In genomic region chr13:39016789-39017188, GRCh38 we compare ENCODE assay signal across 8 cellular contexts. TPM values are rescaled to one million over a fixed set of nuclear protein-coding genes. Genes with fewer than 3 reads are reported as not detected.
A peak's percentile ranks its signal among the peaks of the same experiment; 100 is the strongest.
DNase-seq lines count a peak whose midpoint lies in the region; ATAC-seq, FAIRE-seq and TF ChIP-seq lines count a peak whose summit lies in the region.

No MANE protein-coding gene starts in this region.

- H2AK5ac ChIP-seq in neuronal stem cell (ENCODE audit: low read depth, low read length) = no peak overlapping the region

- no peak overlapping the region for H3K14ac ChIP-seq in neuronal stem cell (ENCODE audit: low read length)

- no peak overlapping the region for H2BK12ac ChIP-seq in neuronal stem cell (ENCODE audit: low read length)

- H4K20me1 ChIP-seq in endothelial cell of umbilical vein (replicated peaks; ENCODE audit: control insufficient read depth, extremely low read depth, insufficient read depth, low read length) = no peaks in the 10 kb centered on the region

- H3K9ac ChIP-seq in endothelial cell of umbilical vein (replicated peaks; ENCODE audit: extremely low read depth, insufficient read depth, low read length) (no peak overlapping the region), neuronal stem cell (ENCODE audit: low read depth, low read length, poor library complexity) (no peak overlapping the region)

- peaks cover 21 to 40% of the 10 kb centered on the region in 2 experiments for H3K36me3 ChIP-seq in endothelial cell of umbilical vein (ENCODE audit: control insufficient read depth in 2 of 2, extremely low read depth in 1 of 2, insufficient read depth in 2 of 2, low read length in 2 of 2)
- H3K36me3 ChIP-seq in neuronal stem cell (replicated peaks in 1 of 2; ENCODE audit: control insufficient read depth in 2 of 2, insufficient read depth in 2 of 2, low read length in 2 of 2) = peaks cover 29 to 99% of the 10 kb centered on the region in 2 donors

- H3K4me3 ChIP-seq in endothelial cell of umbilical vein (replicated peaks in 1 of 3; ENCODE audit: insufficient read depth in 1 of 3, low read depth in 1 of 3, low read length in 3 of 3) (no peak overlapping the region), neuronal stem cell (ENCODE audit: low read length in 2 of 2) (no peak overlapping the region)

- no peak overlapping the region for H2BK120ac ChIP-seq in neuronal stem cell (ENCODE audit: low read depth, low read length)

- H3K79me2 ChIP-seq in endothelial cell of umbilical vein (ENCODE audit: control insufficient read depth, insufficient read depth, low read length) = no peaks in the 10 kb centered on the region

- FAIRE-seq in endothelial cell of umbilical vein (lab: Jason Lieb, UNC) = peak; percentile 76

- no TSS peak for BruUV-seq in endothelial cell of umbilical vein (replicated peaks; lab: Mats Ljungman, UMichigan)

- TF ChIP-seq CTCF in endothelial cell of umbilical vein (IDR thresholded peaks at IDR 0.05; ENCODE audit: extremely low read depth in 1 of 2, insufficient read depth in 1 of 2, low read depth in 1 of 2, low read length in 2 of 2) = peak; percentile 21 to 56

- H4K91ac ChIP-seq in neuronal stem cell (ENCODE audit: low read depth, low read length, poor library complexity) = no peak overlapping the region

- no peak overlapping the region for H3K18ac ChIP-seq in neuronal stem cell (ENCODE audit: low read length)

- H3K4ac ChIP-seq in neuronal stem cell (ENCODE audit: low read length) = no peak overlapping the region

- no peak overlapping the region for H4K8ac ChIP-seq in neuronal stem cell (ENCODE audit: low read depth, low read length)

- intact Hi-C loops in endothelial cell of umbilical vein (cut with micrococcal nuclease) = loop anchor here (2.0 kb wide), 1 partner anchor 102 kb away; no protein-coding TSS in a partner anchor

- H3K27ac ChIP-seq in endothelial cell of umbilical vein (ENCODE audit: insufficient read depth, low read depth, low read length) (no peak overlapping the region), neuronal stem cell (replicated peaks; ENCODE audit: low read length) (no peak overlapping the region)

- POLR2A ChIA-PET in endothelial cell of umbilical vein (lab: Charles Lee) = no interaction called here

- H3K4me1 ChIP-seq in endothelial cell of umbilical vein (ENCODE audit: control insufficient read depth, extremely low read depth, insufficient read depth, low read length) (no peaks in the 10 kb centered on the region), neuronal stem cell (ENCODE audit: control insufficient read depth in 2 of 2, insufficient read depth in 1 of 2, low read depth in 1 of 2, low read length in 2 of 2) (peaks cover 0 to 1% of the 10 kb centered on the region in 2 donors)

- ATAC-seq in GM19452 (IDR thresholded peaks at IDR 0.05; ENCODE audit: unreplicated experiment) (peak; percentile 62), HG03175 (IDR thresholded peaks at IDR 0.05; ENCODE audit: unreplicated experiment) (peak; percentile 76)

- H2BK5ac ChIP-seq in neuronal stem cell (ENCODE audit: low read length) = no peak overlapping the region

- H2AFZ ChIP-seq in endothelial cell of umbilical vein (ENCODE audit: low read depth, low read length) (no peak overlapping the region), neuronal stem cell (ENCODE audit: low read length) (no peak overlapping the region)

- CTCF ChIA-PET in endothelial cell of umbilical vein (lab: Charles Lee) = interaction anchor here (0.6 to 1.4 kb wide), 11 partner anchors 9 to 599 kb away, joined by 3 to 7 read pairs (median 3); partner anchors contain the start of genes NHLRC3 and PROSER1

- DNase-seq in NCI-H2081 (lab: John Stamatoyannopoulos, UW) = peak; percentile 27 to 49
- DNase-seq in NCI-H2081 treated with DMSO at 0.1 percent for 48 hours (lab: John Stamatoyannopoulos, UW) = no peak
- DNase-seq in RKO (ENCODE audit: low spot score) = peak; percentile 62
- DNase-seq in endothelial cell of umbilical vein (ENCODE audit: low read depth, low spot score) = peak; percentile 47
- DNase-seq in neuronal stem cell (ENCODE audit: low spot score) = peak; percentile 42
- no peak for DNase-seq in hepatic stellate cell (ENCODE audit: low spot score)

- H2BK15ac ChIP-seq in neuronal stem cell (ENCODE audit: low read length) = no peak overlapping the region

- dilution Hi-C loops in endothelial cell of umbilical vein (cut with MboI; ENCODE audit: extremely low pct_ligation_motif_present, low sequenced_read_pairs) = no loop called here

- WGBS in neuronal stem cell (ENCODE audit: extremely low coverage in 2 of 2, insufficient read length in 2 of 2, insufficient replicate concordance in 1 of 2), 2 donors = no CpG with 5 or more reads among the region's 2 CpGs

- no peaks in the 10 kb centered on the region for H3K27me3 ChIP-seq in endothelial cell of umbilical vein (ENCODE audit: control insufficient read depth in 2 of 2, insufficient read depth in 2 of 2, low read length in 2 of 2)
- H3K27me3 ChIP-seq in neuronal stem cell (ENCODE audit: control insufficient read depth in 3 of 3, insufficient read depth in 3 of 3, low read depth in 1 of 3, low read length in 3 of 3) = no peaks in the 10 kb centered on the region

- TF ChIP-seq POLR2A in endothelial cell of umbilical vein (IDR thresholded peaks at IDR 0.05; ENCODE audit: low read depth, low read length) = no peak

- no peaks in the 10 kb centered on the region for H3K79me1 ChIP-seq in neuronal stem cell (ENCODE audit: low read depth, low read length)

- H3K9me1 ChIP-seq in endothelial cell of umbilical vein (replicated peaks; ENCODE audit: control insufficient read depth, extremely low read depth, insufficient read depth, low read length) = no peaks in the 10 kb centered on the region

- H3K4me2 ChIP-seq in endothelial cell of umbilical vein (ENCODE audit: insufficient read depth, low read length) (no peak overlapping the region), neuronal stem cell (ENCODE audit: insufficient read depth, low read length, poor library complexity, severe bottlenecking) (no peak overlapping the region)

- H3K9me3 ChIP-seq in endothelial cell of umbilical vein (replicated peaks; ENCODE audit: control insufficient read depth, insufficient read depth, low read length) (no peaks in the 10 kb centered on the region), neuronal stem cell (replicated peaks in 1 of 2; ENCODE audit: control insufficient read depth in 2 of 2, insufficient read depth in 1 of 2, low read depth in 1 of 2, low read length in 2 of 2) (no peaks in the 10 kb centered on the region)

- H3K23ac ChIP-seq in neuronal stem cell (ENCODE audit: low read depth, low read length, poor library complexity) = no peak overlapping the region

TF ChIP-seq in endothelial cell of umbilical vein, 7 proteins besides CTCF, POLR2A, EP300 and RAD21:
- no peak for TF ChIP-seq MYC (IDR thresholded peaks at IDR 0.05; ENCODE audit: low read depth, low read length)
- TF ChIP-seq GATA2 (IDR thresholded peaks at IDR 0.05; ENCODE audit: insufficient read depth, insufficient read length, low read depth, low read length) = no peak
- TF ChIP-seq, protein P1, sequence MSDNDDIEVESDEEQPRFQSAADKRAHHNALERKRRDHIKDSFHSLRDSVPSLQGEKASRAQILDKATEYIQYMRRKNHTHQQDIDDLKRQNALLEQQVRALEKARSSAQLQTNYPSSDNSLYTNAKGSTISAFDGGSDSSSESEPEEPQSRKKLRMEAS (IDR thresholded peaks at IDR 0.05; ENCODE audit: insufficient read depth, insufficient read length) = no peak
- TF ChIP-seq POLR2AphosphoS5 (IDR thresholded peaks at IDR 0.05; ENCODE audit: insufficient read depth, low read depth, low read length) = no peak
- TF ChIP-seq JUN (IDR thresholded peaks at IDR 0.05; ENCODE audit: borderline replicate concordance, insufficient read depth, insufficient read length, low read depth) = no peak
- no peak for TF ChIP-seq EZH2 (IDR thresholded peaks at IDR 0.05; ENCODE audit: borderline replicate concordance, low read depth, low read length, severe bottlenecking)
- TF ChIP-seq FOS (IDR thresholded peaks at IDR 0.05; ENCODE audit: borderline replicate concordance, insufficient read depth, low read length) = no peak

RNA-seq across cellular contexts. Expression of gene PROSER1, which starts 21.1 kb away (rescaled TPM):
- total RNA-seq in endothelial cell of umbilical vein = 40.4 and 44.1 TPM in 2 replicates
- 34.2 and 38.3 TPM in 2 replicates for polyA plus RNA-seq in endothelial cell of umbilical vein
- 15.4 and 17.7 TPM in 2 replicates for polyA plus RNA-seq in endothelial cell of umbilical vein (2011; cell fraction: cytosol; rRNA removed)
- polyA plus RNA-seq in endothelial cell of umbilical vein (2011; cell fraction: nucleus; rRNA removed) = 48.4 and 63.7 TPM in 2 replicates
- polyA plus RNA-seq in endothelial cell of umbilical vein (2012) = 24.3 and 26.6 TPM in 2 replicates
- polyA minus RNA-seq in endothelial cell of umbilical vein = 24.2 and 27.8 TPM in 2 replicates
- 10.2 TPM for polyA minus RNA-seq in endothelial cell of umbilical vein (2011; cell fraction: cytosol; rRNA and poly(A)+ RNA removed)
- polyA minus RNA-seq in endothelial cell of umbilical vein (2011; cell fraction: nucleus; rRNA and poly(A)+ RNA removed) = 43.2 and 60.0 TPM in 2 replicates
- 59.2 TPM for polyA plus RNA-seq in neuronal stem cell (2013, experiment 1 of 2)
- polyA plus RNA-seq in neuronal stem cell (2013, experiment 2 of 2) = 61.9 TPM

RNA-seq across cellular contexts. Expression of gene NHLRC3, which starts 21.5 kb away (rescaled TPM):
- total RNA-seq in endothelial cell of umbilical vein = 10.2 and 11.9 TPM in 2 replicates
- 6.9 and 7.3 TPM in 2 replicates for polyA plus RNA-seq in endothelial cell of umbilical vein
- polyA plus RNA-seq in endothelial cell of umbilical vein (2011; cell fraction: cytosol; rRNA removed) = 2.8 and 3.2 TPM in 2 replicates
- polyA plus RNA-seq in endothelial cell of umbilical vein (2011; cell fraction: nucleus; rRNA removed) = 26.3 and 29.9 TPM in 2 replicates
- 7.5 and 8.0 TPM in 2 replicates for polyA plus RNA-seq in endothelial cell of umbilical vein (2012)
- polyA minus RNA-seq in endothelial cell of umbilical vein = 17.5 and 18.1 TPM in 2 replicates
- polyA minus RNA-seq in endothelial cell of umbilical vein (2011; cell fraction: cytosol; rRNA and poly(A)+ RNA removed) = 3.2 TPM
- polyA minus RNA-seq in endothelial cell of umbilical vein (2011; cell fraction: nucleus; rRNA and poly(A)+ RNA removed) = 14.2 and 18.9 TPM in 2 replicates
- 11.3 TPM for polyA plus RNA-seq in neuronal stem cell (2013, experiment 1 of 2)
- 12.2 TPM for polyA plus RNA-seq in neuronal stem cell (2013, experiment 2 of 2)

RNA-seq across cellular contexts. Expression of gene STOML3, which starts 26.2 kb away (rescaled TPM):
- not detected in 2 replicates for total RNA-seq in endothelial cell of umbilical vein
- polyA plus RNA-seq in endothelial cell of umbilical vein = not detected in 2 replicates
- not detected in 2 replicates for polyA plus RNA-seq in endothelial cell of umbilical vein (2011; cell fraction: cytosol; rRNA removed)
- not detected in 2 replicates for polyA plus RNA-seq in endothelial cell of umbilical vein (2011; cell fraction: nucleus; rRNA removed)
- polyA plus RNA-seq in endothelial cell of umbilical vein (2012) = not detected in 2 replicates
- polyA minus RNA-seq in endothelial cell of umbilical vein = not detected in 2 replicates
- not detected for polyA minus RNA-seq in endothelial cell of umbilical vein (2011; cell fraction: cytosol; rRNA and poly(A)+ RNA removed)
- polyA minus RNA-seq in endothelial cell of umbilical vein (2011; cell fraction: nucleus; rRNA and poly(A)+ RNA removed) = not detected in 2 replicates
- 1.4 TPM for polyA plus RNA-seq in neuronal stem cell (2013, experiment 1 of 2)
- polyA plus RNA-seq in neuronal stem cell (2013, experiment 2 of 2) = 1.5 TPM

Comparison
In these comparisons a context has a peak if more than half of its experiments do, and no peak if none do; other contexts are left out.
1. DNase-seq: peak in NCI-H2081 (2 of 2), RKO (single experiment), endothelial cell of umbilical vein (single experiment) and neuronal stem cell (single experiment); none in NCI-H2081 treated with DMSO at 0.1 percent for 48 hours (single experiment) and hepatic stellate cell (single experiment).